Comparison of ENCODE assay signal across 32 cellular contexts in the genomic region with DNA sequence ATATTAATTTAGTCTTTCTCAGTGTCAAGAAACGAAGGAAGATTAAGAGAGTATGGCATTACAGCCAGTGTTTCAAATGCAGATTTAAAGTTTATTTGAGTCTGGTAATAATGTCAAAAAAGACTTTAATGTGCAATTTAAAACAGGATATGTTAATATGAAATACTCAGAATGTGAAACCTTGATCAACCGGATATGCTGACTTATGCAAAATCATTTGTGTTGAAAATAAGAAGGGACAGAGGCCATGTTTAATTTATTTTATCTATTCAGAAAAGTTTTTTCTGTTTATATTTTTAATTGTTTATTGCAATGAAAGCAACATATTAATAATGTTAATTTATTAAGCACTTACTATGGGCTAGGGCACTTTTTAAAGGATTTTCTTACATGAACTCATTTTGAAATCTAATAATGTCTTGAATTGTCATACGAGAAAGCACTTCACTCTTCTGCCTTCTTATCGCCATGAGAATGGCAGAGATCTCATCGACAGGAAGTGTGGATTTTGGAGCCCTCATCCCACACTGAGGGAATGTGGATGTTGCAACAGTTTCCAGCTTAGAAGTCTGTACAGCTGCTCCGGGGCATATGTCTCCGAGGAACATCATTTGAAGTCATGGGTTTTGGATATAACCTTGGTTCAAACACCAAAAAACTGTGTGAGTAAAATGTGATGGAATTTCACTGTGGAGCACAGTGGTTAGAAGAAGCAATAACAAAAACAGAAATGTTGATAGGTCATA.
"Had no signal": no experiment of that assay in that cellular context is flagged by ENCODE, and none has a peak within 500 bp of the region (broad histone marks: within the 10 kb centered on the region; RNA-seq: fewer than 3 reads in every experiment).

No MANE protein-coding gene starts in this region.

- H3K9me3 ChIP-seq: adrenal gland, body of pancreas, colonic mucosa had no signal

- DNase-seq: activated CD4-positive, alpha-beta memory T cell treated with anti-CD3 and anti-CD28 coated beads for 36 hours; activated CD4-positive, alpha-beta T cell treated with anti-CD3 and anti-CD28 coated beads for 36 hours; activated CD4-positive, alpha-beta T cell treated with anti-CD3 and anti-CD28 coated beads, Interleukin-2, amount 10 ng/mL, durations not matched to agents 24 days and 14 days; activated CD4-positive, CD25-positive, alpha-beta regulatory T cell; activated CD4-positive, CD25-positive, alpha-beta regulatory T cell treated with anti-CD3 and anti-CD28 coated beads, Interleukin-2, amount 50 U/mL, for 72 hours; activated CD8-positive, alpha-beta memory T cell treated with anti-CD3 and anti-CD28 coated beads, Interleukin-2, amount 10 ng/mL, durations not matched to agents 7 days and 5 days; activated CD8-positive, alpha-beta memory T cell treated with anti-CD3 and anti-CD28 coated beads, Interleukin-2, amount 50 U/mL, for 4 hours; activated CD8-positive, alpha-beta T cell treated with anti-CD3 and anti-CD28 coated beads, Interleukin-2, amount 10 ng/mL, durations not matched to agents 7 days and 5 days; activated effector memory CD4-positive, alpha-beta T cell treated with anti-CD3 and anti-CD28 coated beads, Interleukin-2, amount 50 U/mL, for 16 hours; activated naive CD4-positive, alpha-beta T cell treated with anti-CD3 and anti-CD28 coated beads for 36 hours; activated naive CD8-positive, alpha-beta T cell treated with anti-CD3 and anti-CD28 coated beads for 36 hours; activated naive CD8-positive, alpha-beta T cell treated with anti-CD3 and anti-CD28 coated beads, Interleukin-2, amount 50 U/mL, for 24 hours; activated T-cell treated with anti-CD3 and anti-CD28 coated beads, Interleukin-2, amount 50 U/mL, for 1 hour; activated T-cell treated with anti-CD3 and anti-CD28 coated beads, Interleukin-2, amount 50 U/mL, for 48 hours; adrenal gland; amygdala; aorta; body of pancreas; central memory CD4-positive, alpha-beta T cell; cerebellar nuclear complex; colonic mucosa; effector CD8-positive, alpha-beta T cell; foreskin keratinocyte; heart right ventricle; T-helper 1 cell; T-helper 17 cell; T1000 had no signal

- ATAC-seq: activated CD4-positive, alpha-beta T cell treated with anti-CD3 and anti-CD28 coated beads for 36 hours; activated CD8-positive, alpha-beta memory T cell treated with anti-CD3 and anti-CD28 coated beads, Interleukin-2, amount 10 ng/mL, durations not matched to agents 7 days and 5 days; activated CD8-positive, alpha-beta T cell treated with anti-CD3 and anti-CD28 coated beads, Interleukin-2, amount 10 ng/mL, durations not matched to agents 7 days and 5 days; activated naive CD8-positive, alpha-beta T cell treated with anti-CD3 and anti-CD28 coated beads, Interleukin-2, amount 50 U/mL, for 24 hours; body of pancreas; foreskin keratinocyte; gastroesophageal sphincter; heart right ventricle; T-helper 17 cell had no signal

- H3K36me3 ChIP-seq: adrenal gland, breast epithelium, cardiac muscle cell, colonic mucosa, gastroesophageal sphincter, heart right ventricle had no signal

- FAIRE-seq: endothelial cell of umbilical vein had no signal

- H3K4me1 ChIP-seq: adrenal gland, body of pancreas, breast epithelium, colonic mucosa, foreskin keratinocyte, gastroesophageal sphincter, heart right ventricle had no signal

- H3K27me3 ChIP-seq: adrenal gland, body of pancreas, breast epithelium, cardiac muscle cell, colonic mucosa, foreskin keratinocyte, gastroesophageal sphincter, heart right ventricle had no signal

- H3K27ac ChIP-seq: adrenal gland, body of pancreas, breast epithelium, cardiac muscle cell, colonic mucosa, epithelial cell of prostate, foreskin keratinocyte, gastroesophageal sphincter, heart right ventricle had no signal

- H3K4me3 ChIP-seq: adrenal gland, body of pancreas, breast epithelium, cardiac muscle cell, colonic mucosa, gastroesophageal sphincter, heart right ventricle had no signal
